ENCODE assay signal across 8 cellular contexts in genomic region chr9:127779136-127779981, GRCh38. TPM values are rescaled to one million over a fixed set of nuclear protein-coding genes. Genes with fewer than 3 reads are reported as not detected.
A peak's percentile ranks its signal among the peaks of the same experiment; 100 is the strongest.
DNase-seq lines count a peak whose midpoint lies in the region; ATAC-seq and TF ChIP-seq lines count a peak whose summit lies in the region.

No MANE protein-coding gene starts in this region.

- H3K27me3 ChIP-seq in WERI-Rb-1 (ENCODE audit: insufficient read depth, low read depth, severe bottlenecking), result no peaks in the 10 kb centered on the region

- H3K36me3 Mint-ChIP-seq in activated CD4-positive, alpha-beta T cell treated with anti-CD3 and anti-CD28 coated beads for 36 hours (ENCODE audit: low read depth), result peaks cover 18% of the 10 kb centered on the region

- H3K27ac ChIP-seq in WERI-Rb-1, result no peak overlapping the region

- no peaks in the 10 kb centered on the region for H3K9me3 ChIP-seq in WERI-Rb-1 (ENCODE audit: severe bottlenecking)

- peak; percentile 56 for TF ChIP-seq POLR2A in GM19099 (IDR thresholded peaks at IDR 0.05; ENCODE audit: extremely low read depth, insufficient read length, low read depth)
- no peak for TF ChIP-seq POLR2A in lower leg skin (IDR thresholded peaks at IDR 0.05)

- no peak overlapping the region for H3K4me3 ChIP-seq in WERI-Rb-1 (ENCODE audit: low read depth, low read length)
- H3K4me3 ChIP-seq in lower leg skin (ENCODE audit: low read depth, poor library complexity, severe bottlenecking), result no peak overlapping the region

- WGBS in lower leg skin, 2 donors, result 68 to 72% methylated on average over 17 of the region's 17 CpGs

- intact Hi-C loops in activated CD4-positive, alpha-beta T cell treated with anti-CD3 and anti-CD28 coated beads for 36 hours (cut with DNase I, micrococcal nuclease), result loop anchor here (1.0 to 10.0 kb wide), 4 partner anchors 44 to 555 kb away; partner anchors contain the start of genes LRSAM1 (in 1 of the 2), RPL12 (in 1 of the 2) and TOR2A (in 1 of the 2)
- intact Hi-C loops in lower leg skin (cut with DNase I; ENCODE audit: low total_unique reads), result no loop called here

- POLR2A ChIA-PET in activated CD4-positive, alpha-beta T cell treated with anti-CD3 and anti-CD28 coated beads for 36 hours (lab: Charles Lee), result interaction anchor here (0.6 to 1.1 kb wide), 4 partner anchors 13 to 103 kb away, joined by 4 to 6 read pairs (median 5); partner anchors contain the start of gene TOR2A

- H3K27me3 Mint-ChIP-seq in activated CD4-positive, alpha-beta T cell treated with anti-CD3 and anti-CD28 coated beads for 36 hours, result no peaks in the 10 kb centered on the region

- peak overlapping the region; percentile 99 for H3K27ac Mint-ChIP-seq in activated CD4-positive, alpha-beta T cell treated with anti-CD3 and anti-CD28 coated beads for 36 hours

- CTCF ChIA-PET in activated CD4-positive, alpha-beta T cell treated with anti-CD3 and anti-CD28 coated beads for 36 hours (lab: Charles Lee), result interaction anchor here (0.8 to 2.6 kb wide), 6 partner anchors 12 to 142 kb away, joined by 3 to 13 read pairs (median 5); partner anchors contain the start of genes ST6GALNAC4 and TOR2A

- H3K4me3 Mint-ChIP-seq in activated CD4-positive, alpha-beta T cell treated with anti-CD3 and anti-CD28 coated beads for 36 hours, result peak overlapping the region; percentile 92

- H3K9me3 Mint-ChIP-seq in activated CD4-positive, alpha-beta T cell treated with anti-CD3 and anti-CD28 coated beads for 36 hours (ENCODE audit: low read depth), result no peaks in the 10 kb centered on the region

- ATAC-seq in HG03066 (IDR thresholded peaks at IDR 0.05; ENCODE audit: low read depth, unreplicated experiment), result peak; percentile 49
- ATAC-seq in activated CD4-positive, alpha-beta T cell treated with anti-CD3 and anti-CD28 coated beads for 36 hours, result peak; percentile 70

- DNase-seq in activated CD4-positive, alpha-beta T cell treated with anti-CD3 and anti-CD28 coated beads for 36 hours, result peak; percentile 85
- DNase-seq in fibroblast of the conjunctiva (ENCODE audit: low read depth) (peak; percentile 62), WERI-Rb-1 (no peak), DMS153 treated with DMSO at 0.1 percent for 48 hours (lab: John Stamatoyannopoulos, UW; ENCODE audit: unreplicated experiment) (no peak), lower leg skin (ENCODE audit: low spot score in 2 of 2) (no peak)
- peak; percentile 34 for DNase-seq in stimulated activated CD8-positive, alpha-beta memory T cell treated with anti-CD3 and anti-CD28 coated beads, Interleukin-4, amount 100 ng/mL, for 24 hours (ENCODE audit: low read depth)

- peaks cover 60% of the 10 kb centered on the region for H3K4me1 Mint-ChIP-seq in activated CD4-positive, alpha-beta T cell treated with anti-CD3 and anti-CD28 coated beads for 36 hours

- no peaks in the 10 kb centered on the region for H3K36me3 ChIP-seq in WERI-Rb-1

- TF ChIP-seq CTCF in WERI-Rb-1 (IDR thresholded peaks at IDR 0.05; ENCODE audit: low read depth, low read length), result no peak
- TF ChIP-seq CTCF in lower leg skin (IDR thresholded peaks at IDR 0.05), result no peak

RNA-seq across cellular contexts. Expression of gene SH2D3C, which starts 0.9 kb away (rescaled TPM):
- 10 to 100 TPM; 30.3 to 35.2 TPM for total RNA-seq in activated CD4-positive, alpha-beta T cell treated with anti-CD3 and anti-CD28 coated beads for 36 hours
- total RNA-seq in lower leg skin, result 1 to 10 TPM; 1.9 to 8.5 (median 5.3) TPM

RNA-seq across cellular contexts. Expression of gene CDK9, which starts 6.5 kb away (rescaled TPM):
- total RNA-seq in activated CD4-positive, alpha-beta T cell treated with anti-CD3 and anti-CD28 coated beads for 36 hours, result 10 to 100 TPM; 63.8 to 80.4 TPM
- total RNA-seq in lower leg skin, result 10 to 100 TPM; 60.7 to 96.3 (median 70.7) TPM

RNA-seq across cellular contexts. Expression of gene FPGS, which starts 23.3 kb away (rescaled TPM):
- 10 to 100 TPM; 71.9 to 80.4 TPM for total RNA-seq in activated CD4-positive, alpha-beta T cell treated with anti-CD3 and anti-CD28 coated beads for 36 hours
- total RNA-seq in lower leg skin, result 10 to 100 TPM; 21.3 to 46.5 (median 37.4) TPM

RNA-seq across cellular contexts. Expression of gene TOR2A, which starts 44.3 kb away (rescaled TPM):
- total RNA-seq in activated CD4-positive, alpha-beta T cell treated with anti-CD3 and anti-CD28 coated beads for 36 hours, result 10 to 100 TPM; 11.3 to 14.0 TPM
- 10 to 100 TPM; 11.5 to 19.9 (median 15.1) TPM for total RNA-seq in lower leg skin

Comparison
In these comparisons a context has a peak if more than half of its experiments do, and no peak if none do; other contexts are left out.
1. DNase-seq: peak in activated CD4-positive, alpha-beta T cell treated with anti-CD3 and anti-CD28 coated beads for 36 hours (single experiment), fibroblast of the conjunctiva (single experiment) and stimulated activated CD8-positive, alpha-beta memory T cell treated with anti-CD3 and anti-CD28 coated beads, Interleukin-4, amount 100 ng/mL, for 24 hours (single experiment); none in WERI-Rb-1 (single experiment), DMS153 treated with DMSO at 0.1 percent for 48 hours (single experiment) and lower leg skin (0 of 2).